In genomic region chr7:17159500-17160037, GRCh38 we compare ENCODE assay signal across 1 cellular context.
TF ChIP-seq lines count a peak whose summit lies in the region.

No MANE protein-coding gene starts in this region.

TF ChIP-seq in GM12878, 131 proteins besides CTCF, POLR2A, EP300 and RAD21 (continued from another document and continues in another):
- TF ChIP-seq BCLAF1 (IDR thresholded peaks at IDR 0.05) = no peak
- TF ChIP-seq ETV6 (conservative IDR thresholded peaks at IDR 0.05 in 1 of 2, IDR thresholded peaks at IDR 0.05 in 1 of 2; ENCODE audit: borderline replicate concordance in 1 of 2, low read depth in 1 of 2) = peak in 1 of 2 experiments; percentile 80; a peak in 1 of 4 replicates
- TF ChIP-seq ATF2 (IDR thresholded peaks at IDR 0.05; ENCODE audit: low read length) = peak; percentile 65
- TF ChIP-seq FOS (IDR thresholded peaks at IDR 0.05; ENCODE audit: borderline replicate concordance, extremely low read depth, insufficient read length) = no peak
- 0 out of 2 replicates have a peak, but pooled peaks have one; percentile 26 for TF ChIP-seq SREBF1 (IDR thresholded peaks at IDR 0.05; ENCODE audit: low read length)
- TF ChIP-seq MEF2A (IDR thresholded peaks at IDR 0.05; ENCODE audit: insufficient read depth, low read depth, low read length) = peak; percentile 85
- no peak for TF ChIP-seq ATF3 (IDR thresholded peaks at IDR 0.05; ENCODE audit: borderline replicate concordance, extremely low read depth, low read depth, low read length)
- peak; percentile 63 for TF ChIP-seq GABPA (IDR thresholded peaks at IDR 0.05; ENCODE audit: low read depth)
- peak; percentile 65 for TF ChIP-seq NR2F1 (conservative IDR thresholded peaks at IDR 0.05)
- peak; percentile 28 for TF ChIP-seq RELA (IDR thresholded peaks at IDR 0.05; ENCODE audit: borderline replicate concordance, partially characterized antibody)
- no peak for TF ChIP-seq TARDBP (IDR thresholded peaks at IDR 0.05; ENCODE audit: borderline replicate concordance)
- TF ChIP-seq CHD4 (IDR thresholded peaks at IDR 0.05) = no peak
- peak; percentile 93 for TF ChIP-seq JUNB (IDR thresholded peaks at IDR 0.05)
- TF ChIP-seq ZBTB40 (IDR thresholded peaks at IDR 0.05; ENCODE audit: borderline replicate concordance) = peak; percentile 49; the same call in 1 of the 2 replicates
- no peak for TF ChIP-seq SIX5 (IDR thresholded peaks at IDR 0.05; ENCODE audit: low read depth, low read length, severe bottlenecking)
- TF ChIP-seq PAX5 (IDR thresholded peaks at IDR 0.05; ENCODE audit: borderline replicate concordance, low read depth, low read length) = peak; percentile 46; the same call in 1 of the 2 replicates
- peak; percentile 79 to 86 for TF ChIP-seq IKZF2 (IDR thresholded peaks at IDR 0.05)
- TF ChIP-seq BMI1 (IDR thresholded peaks at IDR 0.05; ENCODE audit: borderline replicate concordance) = peak; percentile 70
- TF ChIP-seq YBX1 (IDR thresholded peaks at IDR 0.05) = no peak
- no peak for TF ChIP-seq HDAC6 (IDR thresholded peaks at IDR 0.05; ENCODE audit: unreplicated experiment)
- TF ChIP-seq E2F8 (IDR thresholded peaks at IDR 0.05; ENCODE audit: low read depth, partially characterized antibody) = no peak
- no peak for TF ChIP-seq HDAC2 (IDR thresholded peaks at IDR 0.05)
- TF ChIP-seq MTA2 (IDR thresholded peaks at IDR 0.05; ENCODE audit: low read depth) = peak; percentile 83
- TF ChIP-seq PML (IDR thresholded peaks at IDR 0.05; ENCODE audit: low read length) = peak; percentile 64; the same call in 1 of the 2 replicates
- no peak for TF ChIP-seq ZBTB33 (IDR thresholded peaks at IDR 0.05)
- no peak for TF ChIP-seq NR2C1 (IDR thresholded peaks at IDR 0.05)
- no peak for TF ChIP-seq SREBF2 (IDR thresholded peaks at IDR 0.05; ENCODE audit: low read length)
- peak; percentile 78 for TF ChIP-seq MEF2B (IDR thresholded peaks at IDR 0.05; ENCODE audit: partially characterized antibody, poor library complexity, severe bottlenecking)
- peak; percentile 75 for TF ChIP-seq NBN (IDR thresholded peaks at IDR 0.05)
- TF ChIP-seq PAX8 (IDR thresholded peaks at IDR 0.05) = no peak
- TF ChIP-seq STAT3 (IDR thresholded peaks at IDR 0.05; ENCODE audit: low read depth, low read length) = 0 out of 2 replicates have a peak, but pooled peaks have one; percentile 85
- TF ChIP-seq RAD51 (IDR thresholded peaks at IDR 0.05) = peak; percentile 94
- peak; percentile 76; the same call in 1 of the 2 replicates for TF ChIP-seq RCOR1 (conservative IDR thresholded peaks at IDR 0.05; ENCODE audit: low read depth, low read length)
- 0 out of 2 replicates have a peak, but pooled peaks have one; percentile 41 for TF ChIP-seq GATAD2B (conservative IDR thresholded peaks at IDR 0.05; ENCODE audit: low read depth)
- peak; percentile 72 for TF ChIP-seq SPI1 (IDR thresholded peaks at IDR 0.05; ENCODE audit: borderline replicate concordance, insufficient read depth, low read depth, low read length)
- TF ChIP-seq CBX5 (IDR thresholded peaks at IDR 0.05; ENCODE audit: low read depth) = peak; percentile 75; the same call in 1 of the 2 replicates
- peak; percentile 94 for TF ChIP-seq FOXM1 (IDR thresholded peaks at IDR 0.05; ENCODE audit: low read depth, low read length)
- no peak for TF ChIP-seq STAT1 (conservative IDR thresholded peaks at IDR 0.05)
- TF ChIP-seq MLLT1 (IDR thresholded peaks at IDR 0.05) = no peak
- no peak for TF ChIP-seq KAT2A (conservative IDR thresholded peaks at IDR 0.05; ENCODE audit: control insufficient read depth, low read depth, low read length)
- TF ChIP-seq ZNF24 (IDR thresholded peaks at IDR 0.05) = peak; percentile 76
- peak; percentile 51; the same call in 1 of the 3 replicates for TF ChIP-seq POU2F2 (IDR thresholded peaks at IDR 0.05; ENCODE audit: borderline replicate concordance, low read depth, low read length)
- TF ChIP-seq USF1 (IDR thresholded peaks at IDR 0.05; ENCODE audit: borderline replicate concordance, extremely low read length, insufficient read depth, low read depth, low read length) = no peak
- TF ChIP-seq SMAD5 (IDR thresholded peaks at IDR 0.05; ENCODE audit: low read depth) = no peak
- TF ChIP-seq BCL11A (IDR thresholded peaks at IDR 0.05; ENCODE audit: low read depth, low read length) = no peak; the same call in 1 of the 2 replicates
- TF ChIP-seq IRF5 (IDR thresholded peaks at IDR 0.05; ENCODE audit: borderline replicate concordance) = no peak
- no peak for TF ChIP-seq RB1 (IDR thresholded peaks at IDR 0.05; ENCODE audit: borderline replicate concordance)
